In genomic region chr9:120655005-120655622, GRCh38 we compare ENCODE assay signal across 11 cellular contexts. TPM values are rescaled to one million over a fixed set of nuclear protein-coding genes. Genes with fewer than 3 reads are reported as not detected.
DNase-seq lines count a peak whose midpoint lies in the region; ATAC-seq and TF ChIP-seq lines count a peak whose summit lies in the region.
"Had no signal": no experiment of that assay in that cellular context is flagged by ENCODE, and none has a peak within 500 bp of the region (broad histone marks: within the 10 kb centered on the region; RNA-seq: fewer than 3 reads in every experiment).

No MANE protein-coding gene starts in this region.

- ATAC-seq in GM18502 (IDR thresholded peaks at IDR 0.05; ENCODE audit: poor library complexity, unreplicated experiment): peak; percentile 64
- peak; percentile 62 for ATAC-seq in HG02678 (IDR thresholded peaks at IDR 0.05; ENCODE audit: unreplicated experiment)
- no peak for ATAC-seq in effector memory CD8-positive, alpha-beta T cell (replicated peaks)
- ATAC-seq: stimulated activated memory B cell treated with anti-CD40 and anti-IgM and Interleukin-4, amounts not matched to agents 10 μg/mL and 1 μg/mL and 100 μg/mL, for 72 hours had no signal

- no peak for TF ChIP-seq RAD21 in SK-N-SH (IDR thresholded peaks at IDR 0.05; ENCODE audit: low read length)

- no peaks in the 10 kb centered on the region for H3K27me3 Mint-ChIP-seq in osteocyte (ENCODE audit: unreplicated experiment)
- no peaks in the 10 kb centered on the region for H3K27me3 Mint-ChIP-seq in effector memory CD8-positive, alpha-beta T cell
- H3K27me3 Mint-ChIP-seq: stimulated activated memory B cell treated with anti-CD40 and anti-IgM and Interleukin-4, amounts not matched to agents 10 μg/mL and 1 μg/mL and 100 μg/mL, for 72 hours had no signal

- no peak overlapping the region for H3K4me3 Mint-ChIP-seq in osteocyte (ENCODE audit: unreplicated experiment)
- no peak overlapping the region for H3K4me3 Mint-ChIP-seq in effector memory CD8-positive, alpha-beta T cell
- H3K4me3 Mint-ChIP-seq: stimulated activated memory B cell treated with anti-CD40 and anti-IgM and Interleukin-4, amounts not matched to agents 10 μg/mL and 1 μg/mL and 100 μg/mL, for 72 hours had no signal

- peaks cover 4% of the 10 kb centered on the region for H3K36me3 Mint-ChIP-seq in osteocyte (ENCODE audit: unreplicated experiment)
- H3K36me3 Mint-ChIP-seq in effector memory CD8-positive, alpha-beta T cell (ENCODE audit: insufficient read depth): peaks cover 2% of the 10 kb centered on the region

- H3K4me1 ChIP-seq in SK-N-SH (ENCODE audit: control insufficient read depth in 1 of 2, insufficient read depth in 2 of 2, low read depth in 1 of 2, low read length in 1 of 2) (peaks cover 0 to 9% of the 10 kb centered on the region in 2 experiments; a peak in 2 of 4 replicates), left ventricle myocardium inferior (peaks cover 11% of the 10 kb centered on the region)

- no peaks in the 10 kb centered on the region for H4K20me1 ChIP-seq in SK-N-SH (ENCODE audit: insufficient read depth)

- intact Hi-C loops in left ventricle myocardium inferior (cut with micrococcal nuclease): no loop called here
- intact Hi-C loops in posterior cingulate gyrus (cut with DNase I): no loop called here

- H3K27me3 ChIP-seq in SK-N-SH (ENCODE audit: insufficient read depth) (no peaks in the 10 kb centered on the region), left ventricle myocardium inferior (ENCODE audit: low read depth) (no peaks in the 10 kb centered on the region)
- H3K27me3 ChIP-seq: heart right ventricle had no signal

- DNase-seq in SK-N-SH (no peak), kidney tubule cell (ENCODE audit: low spot score) (peak; percentile 60), osteocyte (ENCODE audit: extremely low spot score, unreplicated experiment) (no peak), left ventricle myocardium inferior (no peak), posterior cingulate gyrus (no peak)
- no peak for DNase-seq in effector memory CD8-positive, alpha-beta T cell
- DNase-seq: heart right ventricle, NCI-H2227 treated with DMSO at 0.1 percent for 48 hours had no signal

- CTCF ChIA-PET in SK-N-SH (lab: Yijun Ruan, JAX): interaction anchor here (1.4 to 1.6 kb wide), 2 partner anchors 35 to 51 kb away, joined by 4 to 5 read pairs; no protein-coding TSS in a partner anchor

- H3K4me1 Mint-ChIP-seq in osteocyte (ENCODE audit: unreplicated experiment): peaks cover 20% of the 10 kb centered on the region
- H3K4me1 Mint-ChIP-seq in effector memory CD8-positive, alpha-beta T cell (ENCODE audit: low read depth in 2 of 2): peaks cover 0 to 5% of the 10 kb centered on the region in 2 donors
- H3K4me1 Mint-ChIP-seq: stimulated activated memory B cell treated with anti-CD40 and anti-IgM and Interleukin-4, amounts not matched to agents 10 μg/mL and 1 μg/mL and 100 μg/mL, for 72 hours had no signal

- H3K79me2 ChIP-seq in SK-N-SH (ENCODE audit: insufficient read depth): 0 out of 2 replicates have a peak, but pooled peaks cover 4% of the 10 kb centered on the region

- H3K9me3 Mint-ChIP-seq in osteocyte (ENCODE audit: unreplicated experiment): no peaks in the 10 kb centered on the region
- no peaks in the 10 kb centered on the region for H3K9me3 Mint-ChIP-seq in effector memory CD8-positive, alpha-beta T cell
- H3K9me3 Mint-ChIP-seq: stimulated activated memory B cell treated with anti-CD40 and anti-IgM and Interleukin-4, amounts not matched to agents 10 μg/mL and 1 μg/mL and 100 μg/mL, for 72 hours had no signal

- no peak overlapping the region for H3K27ac ChIP-seq in SK-N-SH (ENCODE audit: low read depth in 2 of 2, low read length in 1 of 2)
- H3K27ac ChIP-seq in left ventricle myocardium inferior (replicated peaks): no peak overlapping the region
- H3K27ac ChIP-seq: heart right ventricle had no signal

- H3K9ac ChIP-seq in SK-N-SH: no peak overlapping the region

- H3K4me2 ChIP-seq in SK-N-SH: no peak overlapping the region

- H3K36me3 ChIP-seq in SK-N-SH (replicated peaks in 1 of 2; ENCODE audit: control insufficient read depth in 1 of 2, insufficient read depth in 2 of 2, low read length in 1 of 2) (no peaks in the 10 kb centered on the region), left ventricle myocardium inferior (no peaks in the 10 kb centered on the region)

- H3K9me3 ChIP-seq in SK-N-SH: no peaks in the 10 kb centered on the region
- no peaks in the 10 kb centered on the region for H3K9me3 ChIP-seq in left ventricle myocardium inferior (replicated peaks)
- H3K9me3 ChIP-seq: heart right ventricle had no signal

- H3K27ac Mint-ChIP-seq in osteocyte (ENCODE audit: unreplicated experiment): no peak overlapping the region
- peak overlapping the region in 1 of 2 donors; percentile 42 for H3K27ac Mint-ChIP-seq in effector memory CD8-positive, alpha-beta T cell
- H3K27ac Mint-ChIP-seq: stimulated activated memory B cell treated with anti-CD40 and anti-IgM and Interleukin-4, amounts not matched to agents 10 μg/mL and 1 μg/mL and 100 μg/mL, for 72 hours had no signal

- POLR2A ChIA-PET in SK-N-SH (lab: Yijun Ruan, JAX): no interaction called here

- TF ChIP-seq CTCF in SK-N-SH (IDR thresholded peaks at IDR 0.05) (no peak), osteocyte (IDR thresholded peaks at IDR 0.05) (no peak), left ventricle myocardium inferior (IDR thresholded peaks at IDR 0.05; ENCODE audit: borderline replicate concordance) (no peak)

- no peaks in the 10 kb centered on the region for H3K9me2 ChIP-seq in SK-N-SH

- 70% methylated on average over 4 of the region's 4 CpGs for WGBS in SK-N-SH (ENCODE audit: low lambda C conversion rate)

- H3K4me3 ChIP-seq in SK-N-SH (ENCODE audit: low read depth in 2 of 2, low read length in 1 of 2) (no peak overlapping the region), left ventricle myocardium inferior (no peak overlapping the region)
- H3K4me3 ChIP-seq: heart right ventricle had no signal

- H2AFZ ChIP-seq in SK-N-SH (ENCODE audit: low read depth): no peak overlapping the region

- H3F3A ChIP-seq in SK-N-SH (replicated peaks; ENCODE audit: insufficient read depth): no peaks in the 10 kb centered on the region

- no peak for TF ChIP-seq EP300 in SK-N-SH (IDR thresholded peaks at IDR 0.05; ENCODE audit: borderline replicate concordance in 1 of 2, low read depth in 1 of 2, low read length in 1 of 2)

TF ChIP-seq in SK-N-SH, 30 proteins besides CTCF, POLR2A, EP300 and RAD21:
- TF ChIP-seq JUND (IDR thresholded peaks at IDR 0.05) (peak; percentile 52), MEF2A (IDR thresholded peaks at IDR 0.05; ENCODE audit: borderline replicate concordance, low read depth) (no peak), FOSL2 (IDR thresholded peaks at IDR 0.05; ENCODE audit: borderline replicate concordance, low read depth) (peak; percentile 68; the same call in 1 of the 2 replicates)

RNA-seq across cellular contexts. Expression of gene MEGF9, which starts 59.2 kb away (rescaled TPM):
- 1.8 and 2.2 TPM in 2 replicates for polyA plus RNA-seq in SK-N-SH (2012; rRNA removed)
- 3.1 and 3.3 TPM in 2 replicates for polyA plus RNA-seq in SK-N-SH (2012; cell fraction: cytosol; rRNA removed)
- polyA plus RNA-seq in SK-N-SH (2012; cell fraction: nucleus; rRNA removed): 1.00 and 1.5 TPM in 2 replicates
- total RNA-seq in osteocyte (21.4 and 21.9 TPM in 2 replicates), left ventricle myocardium inferior (5.1 TPM)
